1 cellular context compared by ENCODE assay signal in the genomic region with DNA sequence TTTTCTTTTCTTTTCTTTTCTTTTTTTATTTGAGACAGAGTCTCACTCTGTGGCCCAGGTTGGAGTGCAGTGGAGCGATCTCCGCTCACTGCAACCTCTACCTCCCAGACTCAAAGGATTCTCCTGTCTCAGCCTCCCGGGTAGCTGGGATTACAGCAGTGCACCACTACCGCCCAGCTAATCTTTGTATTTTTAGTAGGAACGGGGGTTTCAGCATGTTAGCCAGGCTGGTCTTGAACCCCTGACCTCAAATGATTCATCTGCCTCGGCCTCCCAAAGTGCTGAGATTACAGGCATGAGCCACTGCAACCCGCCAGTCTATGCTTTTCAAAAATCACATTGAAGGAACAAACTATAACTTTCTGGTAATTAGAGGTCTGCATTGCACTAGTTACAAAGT.
TF ChIP-seq lines count a peak whose summit lies in the region.

No MANE protein-coding gene starts in this region.

TF ChIP-seq in SK-N-SH treated with all-trans-retinoic acid at 6 μM for 48 hours, 23 proteins besides CTCF, POLR2A, EP300 and RAD21 (continued from another document):
- TF ChIP-seq, protein P1, sequence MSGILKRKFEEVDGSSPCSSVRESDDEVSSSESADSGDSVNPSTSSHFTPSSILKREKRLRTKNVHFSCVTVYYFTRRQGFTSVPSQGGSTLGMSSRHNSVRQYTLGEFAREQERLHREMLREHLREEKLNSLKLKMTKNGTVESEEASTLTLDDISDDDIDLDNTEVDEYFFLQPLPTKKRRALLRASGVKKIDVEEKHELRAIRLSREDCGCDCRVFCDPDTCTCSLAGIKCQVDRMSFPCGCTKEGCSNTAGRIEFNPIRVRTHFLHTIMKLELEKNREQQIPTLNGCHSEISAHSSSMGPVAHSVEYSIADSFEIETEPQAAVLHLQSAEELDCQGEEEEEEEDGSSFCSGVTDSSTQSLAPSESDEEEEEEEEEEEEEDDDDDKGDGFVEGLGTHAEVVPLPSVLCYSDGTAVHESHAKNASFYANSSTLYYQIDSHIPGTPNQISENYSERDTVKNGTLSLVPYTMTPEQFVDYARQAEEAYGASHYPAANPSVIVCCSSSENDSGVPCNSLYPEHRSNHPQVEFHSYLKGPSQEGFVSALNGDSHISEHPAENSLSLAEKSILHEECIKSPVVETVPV (CRISPR knock-in tag; IDR thresholded peaks at IDR 0.05), result no peak
- TF ChIP-seq ARNTL (CRISPR knock-in tag; IDR thresholded peaks at IDR 0.05; ENCODE audit: borderline replicate concordance, low read depth), result no peak
- TF ChIP-seq, protein P2, sequence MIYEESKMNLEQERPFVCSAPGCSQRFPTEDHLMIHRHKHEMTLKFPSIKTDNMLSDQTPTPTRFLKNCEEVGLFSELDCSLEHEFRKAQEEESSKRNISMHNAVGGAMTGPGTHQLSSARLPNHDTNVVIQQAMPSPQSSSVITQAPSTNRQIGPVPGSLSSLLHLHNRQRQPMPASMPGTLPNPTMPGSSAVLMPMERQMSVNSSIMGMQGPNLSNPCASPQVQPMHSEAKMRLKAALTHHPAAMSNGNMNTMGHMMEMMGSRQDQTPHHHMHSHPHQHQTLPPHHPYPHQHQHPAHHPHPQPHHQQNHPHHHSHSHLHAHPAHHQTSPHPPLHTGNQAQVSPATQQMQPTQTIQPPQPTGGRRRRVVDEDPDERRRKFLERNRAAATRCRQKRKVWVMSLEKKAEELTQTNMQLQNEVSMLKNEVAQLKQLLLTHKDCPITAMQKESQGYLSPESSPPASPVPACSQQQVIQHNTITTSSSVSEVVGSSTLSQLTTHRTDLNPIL (CRISPR knock-in tag; IDR thresholded peaks at IDR 0.05; ENCODE audit: low read depth), result no peak
